In the genomic region with DNA sequence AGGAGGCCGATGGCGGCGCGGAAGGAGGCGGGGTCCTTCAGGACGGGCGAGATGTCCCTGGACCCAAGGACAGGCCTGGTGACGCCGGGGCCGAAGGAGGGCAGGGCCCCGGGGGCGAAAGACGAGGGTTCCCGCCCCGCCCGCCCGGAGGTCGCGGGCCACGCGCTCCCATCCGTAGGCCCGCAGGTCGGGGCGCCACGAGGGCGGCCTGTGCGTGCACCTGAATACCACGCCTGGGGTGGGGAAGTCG, we compare ENCODE assay signal across 1 cellular context.
A peak's percentile ranks its signal among the peaks of the same experiment; 100 is the strongest.
TF ChIP-seq lines count a peak whose summit lies in the region.

No MANE protein-coding gene starts in this region.

TF ChIP-seq in HCT116, 20 proteins besides CTCF, POLR2A, EP300 and RAD21 (continued from another document):
- TF ChIP-seq ZFX (IDR thresholded peaks at IDR 0.05): peak; percentile 75; the same call in 1 of the 2 replicates
- TF ChIP-seq SRF (IDR thresholded peaks at IDR 0.05; ENCODE audit: low read depth): no peak
- TF ChIP-seq EGR1 (IDR thresholded peaks at IDR 0.05; ENCODE audit: low read depth): no peak
